In genomic region chr1:19468397-19468956, GRCh38 we compare ENCODE assay signal across 8 cellular contexts. TPM values are rescaled to one million over a fixed set of nuclear protein-coding genes. Genes with fewer than 3 reads are reported as not detected.
DNase-seq lines count a peak whose midpoint lies in the region; ATAC-seq and TF ChIP-seq lines count a peak whose summit lies in the region.

No MANE protein-coding gene starts in this region.

- peaks cover 7% of the 10 kb centered on the region for H3K9me3 Mint-ChIP-seq in activated CD4-positive, alpha-beta T cell treated with anti-CD3 and anti-CD28 coated beads, Interleukin-2, amount 10 ng/mL, durations not matched to agents 7 days and 5 days

- no peaks in the 10 kb centered on the region for H3K27me3 ChIP-seq in rectal smooth muscle tissue (ENCODE audit: control insufficient read depth, insufficient read depth, low read length)

- CTCF ChIA-PET in activated CD4-positive, alpha-beta T cell treated with anti-CD3 and anti-CD28 coated beads, Interleukin-2, amount 10 ng/mL, durations not matched to agents 7 days and 5 days (lab: Charles Lee), result interaction anchor here (1.3 to 3.2 kb wide), 5 partner anchors 10 to 173 kb away, joined by 3 to 14 read pairs (median 5); partner anchors contain the start of gene CAPZB

- peak overlapping the region; percentile 93 for H3K27ac Mint-ChIP-seq in activated CD4-positive, alpha-beta T cell treated with anti-CD3 and anti-CD28 coated beads, Interleukin-2, amount 10 ng/mL, durations not matched to agents 7 days and 5 days

- ATAC-seq in GM18907 (IDR thresholded peaks at IDR 0.05; ENCODE audit: unreplicated experiment), result peak; percentile 62
- peak; percentile 69 for ATAC-seq in HG03432 (IDR thresholded peaks at IDR 0.05; ENCODE audit: unreplicated experiment)
- ATAC-seq in HG03521 (IDR thresholded peaks at IDR 0.05; ENCODE audit: unreplicated experiment), result no peak

- H3K9ac ChIP-seq in rectal smooth muscle tissue (ENCODE audit: low read length), result no peak overlapping the region

- H3K4me3 Mint-ChIP-seq in activated CD4-positive, alpha-beta T cell treated with anti-CD3 and anti-CD28 coated beads, Interleukin-2, amount 10 ng/mL, durations not matched to agents 7 days and 5 days, result peak overlapping the region; percentile 70

- peak overlapping the region; percentile 45 for H3K27ac ChIP-seq in rectal smooth muscle tissue (ENCODE audit: low read depth, low read length)

- H3K4me3 ChIP-seq in epithelial cell of esophagus (ENCODE audit: low read length) (no peak overlapping the region), rectal smooth muscle tissue (ENCODE audit: low read length) (peak overlapping the region; percentile 17)

- H3K4me1 Mint-ChIP-seq in activated CD4-positive, alpha-beta T cell treated with anti-CD3 and anti-CD28 coated beads, Interleukin-2, amount 10 ng/mL, durations not matched to agents 7 days and 5 days, result peaks cover 92% of the 10 kb centered on the region

- DNase-seq in activated CD4-positive, alpha-beta T cell treated with anti-CD3 and anti-CD28 coated beads, Interleukin-2, amount 10 ng/mL, durations not matched to agents 7 days and 5 days, result peak; percentile 81
- DNase-seq in epithelial cell of esophagus (ENCODE audit: low read depth), result peak; percentile 80
- DNase-seq in AG08396 (ENCODE audit: low spot score), result no peak
- no peak for DNase-seq in SHP77 treated with DMSO at 0.1 percent for 48 hours (lab: John Stamatoyannopoulos, UW)

- H3K36me3 Mint-ChIP-seq in activated CD4-positive, alpha-beta T cell treated with anti-CD3 and anti-CD28 coated beads, Interleukin-2, amount 10 ng/mL, durations not matched to agents 7 days and 5 days (ENCODE audit: low read depth), result peaks cover 66% of the 10 kb centered on the region

- POLR2A ChIA-PET in activated CD4-positive, alpha-beta T cell treated with anti-CD3 and anti-CD28 coated beads, Interleukin-2, amount 10 ng/mL, durations not matched to agents 7 days and 5 days (lab: Charles Lee), result interaction anchor here (1.0 kb wide), 1 partner anchor 9 kb away, joined by 3 read pairs; no protein-coding TSS in a partner anchor

- no peaks in the 10 kb centered on the region for H3K36me3 ChIP-seq in rectal smooth muscle tissue (ENCODE audit: control insufficient read depth, insufficient read depth, low read length)

- H3K4me1 ChIP-seq in rectal smooth muscle tissue (ENCODE audit: control insufficient read depth, insufficient read depth, low read length), result peaks cover 20% of the 10 kb centered on the region

- H3K27me3 Mint-ChIP-seq in activated CD4-positive, alpha-beta T cell treated with anti-CD3 and anti-CD28 coated beads, Interleukin-2, amount 10 ng/mL, durations not matched to agents 7 days and 5 days, result no peaks in the 10 kb centered on the region

- no peak for TF ChIP-seq CTCF in epithelial cell of esophagus (IDR thresholded peaks at IDR 0.05; ENCODE audit: insufficient read depth, low read depth, low read length, missing control alignments)

RNA-seq across cellular contexts. Expression of gene CAPZB, which starts 16.9 kb away (rescaled TPM):
- total RNA-seq in activated CD4-positive, alpha-beta T cell treated with anti-CD3 and anti-CD28 coated beads, Interleukin-2, amount 10 ng/mL, durations not matched to agents 7 days and 5 days, result 100 to 1,000 TPM; 529 to 567 TPM

Comparison
In these comparisons a context has a peak if more than half of its experiments do, and no peak if none do; other contexts are left out.
1. DNase-seq: peak in activated CD4-positive, alpha-beta T cell treated with anti-CD3 and anti-CD28 coated beads, Interleukin-2, amount 10 ng/mL, durations not matched to agents 7 days and 5 days (single experiment) and epithelial cell of esophagus (single experiment); none in AG08396 (single experiment) and SHP77 treated with DMSO at 0.1 percent for 48 hours (single experiment).